In genomic region chr22:26079009-26079408, GRCh38 we compare ENCODE assay signal across 20 cellular contexts.
"Had no signal": no experiment of that assay in that cellular context is flagged by ENCODE, and none has a peak within 500 bp of the region (broad histone marks: within the 10 kb centered on the region; RNA-seq: fewer than 3 reads in every experiment).

No MANE protein-coding gene starts in this region.

- H3K4me1 ChIP-seq: lower lobe of right lung, spleen, testis, upper lobe of right lung had no signal

- H3K9me3 ChIP-seq: lower lobe of right lung, ovary, testis, upper lobe of right lung had no signal

- FAIRE-seq: astrocyte had no signal

- H3K27me3 Mint-ChIP-seq: activated CD8-positive, alpha-beta memory T cell treated with anti-CD3 and anti-CD28 coated beads, Interleukin-2, amount 10 ng/mL, durations not matched to agents 7 days and 5 days; activated naive CD4-positive, alpha-beta T cell treated with anti-CD3 and anti-CD28 coated beads, Interleukin-2, amount 10 ng/mL, durations not matched to agents 7 days and 5 days had no signal

- H3K9me3 Mint-ChIP-seq: activated naive CD4-positive, alpha-beta T cell treated with anti-CD3 and anti-CD28 coated beads, Interleukin-2, amount 10 ng/mL, durations not matched to agents 7 days and 5 days; activated T-helper 2 cell treated with anti-CD3 and anti-CD28 coated beads, Interferon-gamma antibody, Interleukin-2, Interleukin-4, amounts not matched to agents 10 μg/mL and 5 μg/mL and 100 μg/mL, durations not matched to agents 14 hours and 24 hours and 36 hours; mesothelial cell of epicardium; neural crest cell had no signal

- H3K27me3 ChIP-seq: ovary, testis had no signal

- ATAC-seq: activated CD8-positive, alpha-beta memory T cell treated with anti-CD3 and anti-CD28 coated beads, Interleukin-2, amount 10 ng/mL, durations not matched to agents 7 days and 5 days; effector memory CD8-positive, alpha-beta T cell; lower lobe of right lung; sciatic nerve; stimulated activated naive CD8-positive, alpha-beta T cell treated with anti-CD3 and anti-CD28 coated beads, Interleukin-15, amount 100 ng/mL, for 72 hours; upper lobe of right lung had no signal

- H3K4me1 Mint-ChIP-seq: activated CD8-positive, alpha-beta memory T cell treated with anti-CD3 and anti-CD28 coated beads, Interleukin-2, amount 10 ng/mL, durations not matched to agents 7 days and 5 days; activated naive CD4-positive, alpha-beta T cell treated with anti-CD3 and anti-CD28 coated beads, Interleukin-2, amount 10 ng/mL, durations not matched to agents 7 days and 5 days; immature natural killer cell; mesothelial cell of epicardium; neural crest cell; stimulated activated naive CD8-positive, alpha-beta T cell treated with anti-CD3 and anti-CD28 coated beads, Interleukin-15, amount 100 ng/mL, for 72 hours had no signal

- H3K36me3 ChIP-seq: lower lobe of right lung, ovary, spleen, upper lobe of right lung, WERI-Rb-1 had no signal

- DNase-seq: activated CD4-positive, alpha-beta T cell treated with anti-CD3 and anti-CD28 coated beads, Interleukin-2, amount 50 U/mL, for 48 hours; activated CD8-positive, alpha-beta memory T cell treated with anti-CD3 and anti-CD28 coated beads, Interleukin-2, amount 10 ng/mL, durations not matched to agents 7 days and 5 days; activated naive CD4-positive, alpha-beta T cell treated with anti-CD3 and anti-CD28 coated beads, Interleukin-2, amount 10 ng/mL, durations not matched to agents 7 days and 5 days; activated T-cell treated with anti-CD3 and anti-CD28 coated beads, Interleukin-2, amount 50 U/mL, for 1 hour; dermis blood vessel endothelial cell; effector memory CD8-positive, alpha-beta T cell; foreskin melanocyte; immature natural killer cell; lower lobe of right lung; ovary; spleen; stimulated activated naive CD8-positive, alpha-beta T cell treated with anti-CD3 and anti-CD28 coated beads, Interleukin-15, amount 100 ng/mL, for 72 hours; testis; upper lobe of right lung; WERI-Rb-1 had no signal

- H3K4me3 Mint-ChIP-seq: activated CD8-positive, alpha-beta memory T cell treated with anti-CD3 and anti-CD28 coated beads, Interleukin-2, amount 10 ng/mL, durations not matched to agents 7 days and 5 days; activated naive CD4-positive, alpha-beta T cell treated with anti-CD3 and anti-CD28 coated beads, Interleukin-2, amount 10 ng/mL, durations not matched to agents 7 days and 5 days; effector memory CD8-positive, alpha-beta T cell; immature natural killer cell; mesothelial cell of epicardium; neural crest cell; stimulated activated naive CD8-positive, alpha-beta T cell treated with anti-CD3 and anti-CD28 coated beads, Interleukin-15, amount 100 ng/mL, for 72 hours had no signal

- H3K36me3 Mint-ChIP-seq: activated CD8-positive, alpha-beta memory T cell treated with anti-CD3 and anti-CD28 coated beads, Interleukin-2, amount 10 ng/mL, durations not matched to agents 7 days and 5 days; activated naive CD4-positive, alpha-beta T cell treated with anti-CD3 and anti-CD28 coated beads, Interleukin-2, amount 10 ng/mL, durations not matched to agents 7 days and 5 days; immature natural killer cell; mesothelial cell of epicardium had no signal

- H3K27ac ChIP-seq: lower lobe of right lung, ovary, spleen, testis, upper lobe of right lung, WERI-Rb-1 had no signal

- H3K27ac Mint-ChIP-seq: activated CD8-positive, alpha-beta memory T cell treated with anti-CD3 and anti-CD28 coated beads, Interleukin-2, amount 10 ng/mL, durations not matched to agents 7 days and 5 days; activated naive CD4-positive, alpha-beta T cell treated with anti-CD3 and anti-CD28 coated beads, Interleukin-2, amount 10 ng/mL, durations not matched to agents 7 days and 5 days; activated T-helper 2 cell treated with anti-CD3 and anti-CD28 coated beads, Interferon-gamma antibody, Interleukin-2, Interleukin-4, amounts not matched to agents 10 μg/mL and 5 μg/mL and 100 μg/mL, durations not matched to agents 14 hours and 24 hours and 36 hours; effector memory CD8-positive, alpha-beta T cell; immature natural killer cell; mesothelial cell of epicardium; stimulated activated naive CD8-positive, alpha-beta T cell treated with anti-CD3 and anti-CD28 coated beads, Interleukin-15, amount 100 ng/mL, for 72 hours had no signal

- H3K4me3 ChIP-seq: lower lobe of right lung, ovary, spleen, testis, upper lobe of right lung had no signal
